Comparison of ENCODE assay signal across 22 cellular contexts in the genomic region with DNA sequence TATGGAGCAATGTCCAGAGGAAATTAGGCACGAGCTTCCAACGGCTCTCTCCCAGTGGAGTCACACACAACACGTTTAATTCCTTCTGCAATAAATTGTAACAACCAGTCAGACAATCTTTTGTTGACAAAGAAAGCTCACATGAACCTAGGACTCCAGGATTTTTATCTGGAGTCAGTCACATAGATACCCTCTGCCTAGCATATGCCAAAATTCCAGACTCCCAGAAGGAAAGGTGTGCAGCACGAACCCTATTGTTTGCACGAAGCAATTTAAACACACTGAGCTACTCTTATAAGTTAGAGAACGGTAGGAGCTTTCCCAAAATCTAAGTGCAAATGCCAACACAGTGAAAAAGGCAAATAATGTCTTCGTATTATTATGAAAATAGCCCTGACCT.
"Had no signal": no experiment of that assay in that cellular context is flagged by ENCODE, and none has a peak within 500 bp of the region (broad histone marks: within the 10 kb centered on the region; RNA-seq: fewer than 3 reads in every experiment).

No MANE protein-coding gene starts in this region.

- H3K27me3 Mint-ChIP-seq: dendritic cell treated with granulocyte-macrophage colony-stimulating factor and Interleukin-4, amounts not matched to agents 40 ng/mL and 50 ng/mL, for 4 days; effector memory CD8-positive, alpha-beta T cell; naive B cell had no signal

- H3K4me3 Mint-ChIP-seq: dendritic cell treated with granulocyte-macrophage colony-stimulating factor and Interleukin-4, amounts not matched to agents 40 ng/mL and 50 ng/mL, for 4 days; effector memory CD8-positive, alpha-beta T cell; endodermal cell; mesothelial cell of epicardium had no signal

- H3K4me1 Mint-ChIP-seq: endodermal cell, mesothelial cell of epicardium, naive B cell had no signal

- H3K27ac ChIP-seq: colonic mucosa, esophagus muscularis mucosa, gastrocnemius medialis, heart right ventricle, left lung, lower lobe of right lung had no signal

- H3K4me3 ChIP-seq: colonic mucosa, esophagus muscularis mucosa, gastrocnemius medialis, heart right ventricle, left lung, lower lobe of right lung, mucosa of descending colon had no signal

- H3K27me3 ChIP-seq: colonic mucosa, esophagus muscularis mucosa, gastrocnemius medialis, heart right ventricle, left lung had no signal

- H3K4me1 ChIP-seq: colonic mucosa, esophagus muscularis mucosa, gastrocnemius medialis, heart right ventricle, left lung, lower lobe of right lung had no signal

- H3K9me3 ChIP-seq: colonic mucosa, gastrocnemius medialis had no signal

- H3K27ac Mint-ChIP-seq: dendritic cell treated with granulocyte-macrophage colony-stimulating factor and Interleukin-4, amounts not matched to agents 40 ng/mL and 50 ng/mL, for 4 days; endodermal cell; mesothelial cell of epicardium had no signal

- DNase-seq: colonic mucosa; cortex of kidney; effector CD8-positive, alpha-beta T cell; effector memory CD8-positive, alpha-beta T cell; endodermal cell; foreskin fibroblast; foreskin melanocyte; gastrocnemius medialis; glutamatergic neuron; head of caudate nucleus; heart right ventricle; hippocampal formation; left cardiac atrium; left lung; left ventricle myocardium superior; lower lobe of right lung; mesenchymal stem cell; mucosa of descending colon; naive B cell had no signal

- H3K36me3 ChIP-seq: colonic mucosa had no signal

- ATAC-seq: effector memory CD8-positive, alpha-beta T cell; gastrocnemius medialis; heart right ventricle; left cardiac atrium; left lung; left ventricle myocardium superior; lower lobe of right lung; mucosa of descending colon had no signal
